16 cellular contexts compared by ENCODE assay signal in genomic region chr10:57506414-57507094, GRCh38.
DNase-seq lines count a peak whose midpoint lies in the region; ATAC-seq and TF ChIP-seq lines count a peak whose summit lies in the region.
"Had no signal": no experiment of that assay in that cellular context is flagged by ENCODE, and none has a peak within 500 bp of the region (broad histone marks: within the 10 kb centered on the region; RNA-seq: fewer than 3 reads in every experiment).

No MANE protein-coding gene starts in this region.

- H3K4me3 ChIP-seq in right cardiac atrium (ENCODE audit: low read length) (no peak overlapping the region), heart left ventricle (no peak overlapping the region), WERI-Rb-1 (ENCODE audit: low read depth, low read length) (no peak overlapping the region)
- H3K4me3 ChIP-seq: GM12878, GM23338 had no signal

- no peaks in the 10 kb centered on the region for H3K27me3 Mint-ChIP-seq in stimulated activated memory B cell treated with anti-CD40 and anti-IgM and Interleukin-4, amounts not matched to agents 10 μg/mL and 1 μg/mL and 100 μg/mL, for 72 hours
- no peaks in the 10 kb centered on the region for H3K27me3 Mint-ChIP-seq in HFFc6 (ENCODE audit: insufficient read depth)
- H3K27me3 Mint-ChIP-seq: B cell; CD4-positive, alpha-beta T cell had no signal

- H3K36me3 Mint-ChIP-seq in stimulated activated memory B cell treated with anti-CD40 and anti-IgM and Interleukin-4, amounts not matched to agents 10 μg/mL and 1 μg/mL and 100 μg/mL, for 72 hours: no peaks in the 10 kb centered on the region
- H3K36me3 Mint-ChIP-seq in HFFc6 (ENCODE audit: low read depth): no peaks in the 10 kb centered on the region

- TF ChIP-seq CTCF in heart left ventricle (IDR thresholded peaks at IDR 0.05) (no peak), HFFc6 (IDR thresholded peaks at IDR 0.05) (no peak), WERI-Rb-1 (IDR thresholded peaks at IDR 0.05; ENCODE audit: low read depth, low read length) (no peak)

- TF ChIP-seq POLR2A in heart left ventricle (IDR thresholded peaks at IDR 0.05): no peak

- H3K4me1 Mint-ChIP-seq in stimulated activated memory B cell treated with anti-CD40 and anti-IgM and Interleukin-4, amounts not matched to agents 10 μg/mL and 1 μg/mL and 100 μg/mL, for 72 hours: no peaks in the 10 kb centered on the region
- no peaks in the 10 kb centered on the region for H3K4me1 Mint-ChIP-seq in HFFc6 (ENCODE audit: low read depth)
- H3K4me1 Mint-ChIP-seq: B cell, GM23338 had no signal

- DNase-seq in right cardiac atrium (peak in 2 of 3 donors; percentile 14 to 18), heart left ventricle (no peak), posterior vena cava (ENCODE audit: low spot score) (peak; percentile 72), HFFc6 (no peak), DMS 273 (lab: John Stamatoyannopoulos, UW; ENCODE audit: unreplicated experiment) (no peak), WERI-Rb-1 (no peak)
- DNase-seq: C1 segment of cervical spinal cord; Calu3; CD4-positive, alpha-beta T cell; DMS79; H7 had no signal

- no peak overlapping the region for H3K27ac ChIP-seq in right cardiac atrium (ENCODE audit: low read length)
- no peak overlapping the region for H3K27ac ChIP-seq in heart left ventricle
- H3K27ac ChIP-seq in WERI-Rb-1: no peak overlapping the region

- no peaks in the 10 kb centered on the region for H3K36me3 ChIP-seq in heart left ventricle
- H3K36me3 ChIP-seq in WERI-Rb-1: no peaks in the 10 kb centered on the region

- H3K4me3 Mint-ChIP-seq in stimulated activated memory B cell treated with anti-CD40 and anti-IgM and Interleukin-4, amounts not matched to agents 10 μg/mL and 1 μg/mL and 100 μg/mL, for 72 hours: no peak overlapping the region
- H3K4me3 Mint-ChIP-seq in HFFc6: no peak overlapping the region
- H3K4me3 Mint-ChIP-seq: B cell; CD4-positive, alpha-beta T cell; GM23338 had no signal

- intact Hi-C loops in right cardiac atrium (cut with DNase I) (no loop called here), heart left ventricle (cut with DNase I) (no loop called here), posterior vena cava (cut with DNase I) (no loop called here)

- H3K27me3 ChIP-seq in right cardiac atrium (ENCODE audit: control insufficient read depth, insufficient read depth) (no peaks in the 10 kb centered on the region), heart left ventricle (no peaks in the 10 kb centered on the region), WERI-Rb-1 (ENCODE audit: insufficient read depth, low read depth, severe bottlenecking) (peaks cover 4% of the 10 kb centered on the region)

- no peak overlapping the region for H3K27ac Mint-ChIP-seq in stimulated activated memory B cell treated with anti-CD40 and anti-IgM and Interleukin-4, amounts not matched to agents 10 μg/mL and 1 μg/mL and 100 μg/mL, for 72 hours
- no peak overlapping the region for H3K27ac Mint-ChIP-seq in HFFc6
- H3K27ac Mint-ChIP-seq: B cell; CD4-positive, alpha-beta T cell; GM23338 had no signal

- H3K9me3 ChIP-seq in right cardiac atrium (ENCODE audit: control insufficient read depth, low read length) (no peaks in the 10 kb centered on the region), heart left ventricle (peaks cover 0 to 14% (median 0%) of the 10 kb centered on the region in 12 donors), WERI-Rb-1 (ENCODE audit: severe bottlenecking) (no peaks in the 10 kb centered on the region)

- peak in 1 of 2 donors; percentile 26 for ATAC-seq in right cardiac atrium
- ATAC-seq in heart left ventricle: no peak
- ATAC-seq in stimulated activated memory B cell treated with anti-CD40 and anti-IgM and Interleukin-4, amounts not matched to agents 10 μg/mL and 1 μg/mL and 100 μg/mL, for 72 hours: peak; percentile 56
- ATAC-seq: GM12878, GM23338, HepG2 had no signal

- H3K4me1 ChIP-seq in right cardiac atrium (ENCODE audit: control insufficient read depth, insufficient read depth, low read length) (no peaks in the 10 kb centered on the region), heart left ventricle (no peaks in the 10 kb centered on the region)

- peaks cover 2% of the 10 kb centered on the region for H3K9me3 Mint-ChIP-seq in stimulated activated memory B cell treated with anti-CD40 and anti-IgM and Interleukin-4, amounts not matched to agents 10 μg/mL and 1 μg/mL and 100 μg/mL, for 72 hours
- peaks cover 7% of the 10 kb centered on the region for H3K9me3 Mint-ChIP-seq in HFFc6

- WGBS in right cardiac atrium: 75% methylated on average over 10 of the region's 10 CpGs
- 69 to 76% (median 72%) methylated on average over 7 to 10 of the region's 10 CpGs for WGBS in heart left ventricle, 4 donors

Comparison
In these comparisons a context has a peak if more than half of its experiments do, and no peak if none do; other contexts are left out.
1. DNase-seq: peak in right cardiac atrium (2 of 3) and posterior vena cava (single experiment); none in heart left ventricle (0 of 5), HFFc6 (single experiment), DMS 273 (single experiment) and WERI-Rb-1 (single experiment).